ENCODE assay signal across 7 cellular contexts in the genomic region with DNA sequence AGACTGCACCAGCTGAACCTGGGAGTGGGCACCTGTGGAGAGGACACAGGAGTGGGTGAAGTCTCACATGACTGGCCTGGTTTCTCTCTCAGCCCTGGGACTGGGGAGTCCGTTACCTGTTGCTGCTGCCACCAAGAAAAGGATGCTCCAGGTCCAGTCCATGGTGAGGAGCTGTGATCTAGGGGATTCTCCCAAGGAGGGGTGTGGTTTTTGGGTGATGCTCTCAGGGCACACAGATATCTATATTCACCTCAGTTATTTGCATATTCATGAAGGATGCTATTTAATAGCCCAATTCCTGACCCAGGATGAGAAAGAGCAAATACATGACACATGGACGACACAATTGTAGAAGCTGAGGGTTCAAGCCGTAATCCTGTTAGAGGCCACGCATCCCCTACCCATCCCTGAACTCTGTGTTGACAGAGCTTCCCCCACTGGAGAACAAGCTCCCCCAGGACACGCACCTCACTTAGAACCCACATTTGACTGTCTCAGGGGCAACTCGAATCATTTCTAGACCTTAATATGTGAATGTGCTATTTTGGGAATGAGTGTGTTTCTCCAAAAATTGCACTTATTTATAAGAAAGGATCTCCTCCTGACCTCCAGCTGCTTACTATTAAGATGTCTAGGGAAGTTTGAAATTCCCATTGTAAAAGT.
DNase-seq lines count a peak whose midpoint lies in the region; ATAC-seq, FAIRE-seq and TF ChIP-seq lines count a peak whose summit lies in the region.
"Not testable (repeated sequence)": the region's sequence is repeated elsewhere in the genome, so short reads cannot be mapped to it uniquely, and the experiment has no call there.

No MANE protein-coding gene starts in this region.

- peak overlapping the region in 7 of 8 donors; percentile 19 to 76 (median 63) for H3K4me3 Mint-ChIP-seq in CD4-positive, alpha-beta memory T cell
- peak overlapping the region; percentile 22 to 66 (median 34) for H3K4me3 Mint-ChIP-seq in T-cell
- not testable (repeated sequence) for H3K4me3 Mint-ChIP-seq in activated CD4-positive, alpha-beta memory T cell treated with anti-CD3 and anti-CD28 coated beads, Interleukin-2, amount 10 ng/mL, durations not matched to agents 7 days and 5 days; activated naive CD4-positive, alpha-beta T cell treated with anti-CD3 and anti-CD28 coated beads for 36 hours
- peak overlapping the region; percentile 71 for H3K4me3 Mint-ChIP-seq in natural killer cell

- TF ChIP-seq CTCF in natural killer cell (IDR thresholded peaks at IDR 0.05): not testable (repeated sequence)

- not testable (repeated sequence) for H3K9me3 Mint-ChIP-seq in CD4-positive, alpha-beta memory T cell; T-cell; activated CD4-positive, alpha-beta memory T cell treated with anti-CD3 and anti-CD28 coated beads, Interleukin-2, amount 10 ng/mL, durations not matched to agents 7 days and 5 days; activated naive CD4-positive, alpha-beta T cell treated with anti-CD3 and anti-CD28 coated beads for 36 hours; natural killer cell

- peak overlapping the region; percentile 74 to 95 (median 90) for H3K27ac Mint-ChIP-seq in CD4-positive, alpha-beta memory T cell
- H3K27ac Mint-ChIP-seq in T-cell (peak overlapping the region; percentile 85 to 89), natural killer cell (peak overlapping the region; percentile 37 to 84)
- H3K27ac Mint-ChIP-seq in activated CD4-positive, alpha-beta memory T cell treated with anti-CD3 and anti-CD28 coated beads, Interleukin-2, amount 10 ng/mL, durations not matched to agents 7 days and 5 days: peak overlapping the region; percentile 60
- H3K27ac Mint-ChIP-seq in activated naive CD4-positive, alpha-beta T cell treated with anti-CD3 and anti-CD28 coated beads for 36 hours: peak overlapping the region; percentile 1

- not testable (repeated sequence) for H3K27me3 ChIP-seq in CD4-positive, alpha-beta memory T cell (ENCODE audit: insufficient read depth, low read length); effector memory CD4-positive, alpha-beta T cell (replicated peaks; ENCODE audit: control insufficient read depth, insufficient read depth, low read length, poor library complexity, severe bottlenecking)

- intact Hi-C loops in CD4-positive, alpha-beta memory T cell (cut with micrococcal nuclease): loop anchor here (2.0 to 5.0 kb wide), 3 partner anchors 33 to 123 kb away; no protein-coding TSS in a partner anchor
- intact Hi-C loops in activated naive CD4-positive, alpha-beta T cell treated with anti-CD3 and anti-CD28 coated beads for 36 hours (cut with micrococcal nuclease): loop anchor here (5.0 kb wide), 2 partner anchors 33 to 68 kb away; no protein-coding TSS in a partner anchor
- intact Hi-C loops in natural killer cell (cut with micrococcal nuclease): loop anchor here (10.0 kb wide), 1 partner anchor 319 kb away; no protein-coding TSS in a partner anchor

- H3K9me3 ChIP-seq in CD4-positive, alpha-beta memory T cell (ENCODE audit: control insufficient read depth in 1 of 2, low read length in 2 of 2); effector memory CD4-positive, alpha-beta T cell (ENCODE audit: control insufficient read depth, low read length): not testable (repeated sequence)

- ATAC-seq in T-cell (replicated peaks in 1 of 4) (peak in 3 of 4 experiments; percentile 3 to 23 (median 16)), natural killer cell (peak in 2 of 3 donors; percentile 24 to 25)

- not testable (repeated sequence) for DNase-seq in CD4-positive, alpha-beta memory T cell; HTR-8/SVneo (ENCODE audit: insufficient read length, low spot score); T-cell; activated CD4-positive, alpha-beta memory T cell treated with anti-CD3 and anti-CD28 coated beads, Interleukin-2, amount 10 ng/mL, durations not matched to agents 7 days and 5 days; effector memory CD4-positive, alpha-beta T cell; natural killer cell
- DNase-seq in activated naive CD4-positive, alpha-beta T cell treated with anti-CD3 and anti-CD28 coated beads for 36 hours: peak; percentile 19

- not testable (repeated sequence) for H3K36me3 ChIP-seq in CD4-positive, alpha-beta memory T cell (ENCODE audit: insufficient read depth, low read length); effector memory CD4-positive, alpha-beta T cell (ENCODE audit: control insufficient read depth, insufficient read depth, low read length)

- H3K27ac ChIP-seq in CD4-positive, alpha-beta memory T cell (ENCODE audit: low read depth, low read length): peak overlapping the region; percentile 55
- H3K27ac ChIP-seq in effector memory CD4-positive, alpha-beta T cell (ENCODE audit: insufficient read depth, low read length, poor library complexity, severe bottlenecking): peak overlapping the region; percentile 39

- H3K4me1 ChIP-seq in CD4-positive, alpha-beta memory T cell (ENCODE audit: insufficient read depth, low read length): peaks cover 40% of the 10 kb centered on the region
- H3K4me1 ChIP-seq in effector memory CD4-positive, alpha-beta T cell (ENCODE audit: control insufficient read depth, insufficient read depth, low read length, poor library complexity, severe bottlenecking): peaks cover 21% of the 10 kb centered on the region

- not testable (repeated sequence) for H3K27me3 Mint-ChIP-seq in CD4-positive, alpha-beta memory T cell; T-cell; activated naive CD4-positive, alpha-beta T cell treated with anti-CD3 and anti-CD28 coated beads for 36 hours (ENCODE audit: low read depth)
- peaks cover 35% of the 10 kb centered on the region for H3K27me3 Mint-ChIP-seq in activated CD4-positive, alpha-beta memory T cell treated with anti-CD3 and anti-CD28 coated beads, Interleukin-2, amount 10 ng/mL, durations not matched to agents 7 days and 5 days
- peaks cover 55 to 56% of the 10 kb centered on the region in 2 donors for H3K27me3 Mint-ChIP-seq in natural killer cell (ENCODE audit: low read depth in 2 of 2)

- peak; percentile 70 for FAIRE-seq in HTR-8/SVneo (lab: Jason Lieb, UNC)

- CTCF ChIA-PET in CD4-positive, alpha-beta memory T cell (lab: Charles Lee; ENCODE audit: partially characterized antibody): interaction anchor here (0.8 to 2.3 kb wide), 20 partner anchors 9 to 579 kb away, joined by 3 to 31 read pairs (median 4); no protein-coding TSS in a partner anchor
- CTCF ChIA-PET in T-cell (lab: Charles Lee): interaction anchor here in 1 of 2 donors (0.7 to 1.7 kb wide), 7 partner anchors 9 to 231 kb away, joined by 3 to 10 read pairs (median 4); no protein-coding TSS in a partner anchor
- CTCF ChIA-PET in activated CD4-positive, alpha-beta memory T cell treated with anti-CD3 and anti-CD28 coated beads, Interleukin-2, amount 10 ng/mL, durations not matched to agents 7 days and 5 days (lab: Charles Lee): interaction anchor here (0.8 to 2.8 kb wide), 18 partner anchors 9 to 579 kb away, joined by 3 to 12 read pairs (median 4); no protein-coding TSS in a partner anchor
- CTCF ChIA-PET in activated naive CD4-positive, alpha-beta T cell treated with anti-CD3 and anti-CD28 coated beads for 36 hours (lab: Charles Lee): interaction anchor here (0.6 to 4.9 kb wide), 21 partner anchors 8 to 232 kb away, joined by 3 to 27 read pairs (median 3); no protein-coding TSS in a partner anchor

- H3K4me1 Mint-ChIP-seq in CD4-positive, alpha-beta memory T cell: peaks cover 28 to 54% (median 40%) of the 10 kb centered on the region in 4 donors
- peaks cover 37 to 42% (median 38%) of the 10 kb centered on the region in 3 donors for H3K4me1 Mint-ChIP-seq in T-cell
- peaks cover 30% of the 10 kb centered on the region for H3K4me1 Mint-ChIP-seq in activated CD4-positive, alpha-beta memory T cell treated with anti-CD3 and anti-CD28 coated beads, Interleukin-2, amount 10 ng/mL, durations not matched to agents 7 days and 5 days
- peaks cover 31% of the 10 kb centered on the region for H3K4me1 Mint-ChIP-seq in activated naive CD4-positive, alpha-beta T cell treated with anti-CD3 and anti-CD28 coated beads for 36 hours (ENCODE audit: low read depth)
- H3K4me1 Mint-ChIP-seq in natural killer cell: peaks cover 28 to 29% of the 10 kb centered on the region in 2 donors

- not testable (repeated sequence) for H3K36me3 Mint-ChIP-seq in CD4-positive, alpha-beta memory T cell; T-cell; activated CD4-positive, alpha-beta memory T cell treated with anti-CD3 and anti-CD28 coated beads, Interleukin-2, amount 10 ng/mL, durations not matched to agents 7 days and 5 days (ENCODE audit: low read depth); activated naive CD4-positive, alpha-beta T cell treated with anti-CD3 and anti-CD28 coated beads for 36 hours (ENCODE audit: low read depth); natural killer cell

- peak overlapping the region in 1 of 2 donors; percentile 43 for H3K4me3 ChIP-seq in CD4-positive, alpha-beta memory T cell (ENCODE audit: low read length in 2 of 2)
- H3K4me3 ChIP-seq in effector memory CD4-positive, alpha-beta T cell (ENCODE audit: insufficient read depth, low read depth, low read length, poor library complexity, severe bottlenecking): not testable (repeated sequence)

- POLR2A ChIA-PET in CD4-positive, alpha-beta memory T cell (lab: Charles Lee; ENCODE audit: partially characterized antibody): interaction anchor here (0.8 to 1.5 kb wide), 6 partner anchors 10 to 65 kb away, joined by 3 to 8 read pairs (median 5); no protein-coding TSS in a partner anchor
- POLR2A ChIA-PET in T-cell (lab: Charles Lee): interaction anchor here in 1 of 2 donors (0.7 kb wide), 1 partner anchor 13 kb away, joined by 3 read pairs; no protein-coding TSS in a partner anchor
- POLR2A ChIA-PET in activated CD4-positive, alpha-beta memory T cell treated with anti-CD3 and anti-CD28 coated beads, Interleukin-2, amount 10 ng/mL, durations not matched to agents 7 days and 5 days (lab: Charles Lee): interaction anchor here (0.7 to 1.4 kb wide), 2 partner anchors 9 to 11 kb away, joined by 3 to 7 read pairs; no protein-coding TSS in a partner anchor

Comparison
In these comparisons a context has a peak if more than half of its experiments do, and no peak if none do; other contexts are left out.
1. H3K27ac Mint-ChIP-seq: peak in every context shown above with its lines; median percentile 90 in CD4-positive, alpha-beta memory T cell; 87 in T-cell; 60 in natural killer cell; 60 in activated CD4-positive, alpha-beta memory T cell treated with anti-CD3 and anti-CD28 coated beads, Interleukin-2, amount 10 ng/mL, durations not matched to agents 7 days and 5 days; 1 in activated naive CD4-positive, alpha-beta T cell treated with anti-CD3 and anti-CD28 coated beads for 36 hours.